1 cellular context compared by ENCODE assay signal in genomic region chr11:3345736-3346135, GRCh38.
TF ChIP-seq lines count a peak whose summit lies in the region.

No MANE protein-coding gene starts in this region.

TF ChIP-seq in K562, 482 proteins besides CTCF, POLR2A, EP300 and RAD21 (continues in another document):
- TF ChIP-seq ZNF398 (CRISPR knock-in tag; IDR thresholded peaks at IDR 0.05) (no peak), FOSL1 (tag; conservative IDR thresholded peaks at IDR 0.05) (peak; percentile 96), PREB (CRISPR knock-in tag; IDR thresholded peaks at IDR 0.05) (no peak), NFATC3 (IDR thresholded peaks at IDR 0.05) (peak; percentile 86; the same call in 1 of the 2 replicates), CBFA2T3 (IDR thresholded peaks at IDR 0.05) (peak; percentile 26; the same call in 1 of the 2 replicates), CTCFL (IDR thresholded peaks at IDR 0.05; ENCODE audit: borderline replicate concordance, insufficient read depth, low read depth, low read length, poor library complexity, severe bottlenecking) (no peak), CHD1 (IDR thresholded peaks at IDR 0.05; ENCODE audit: low read length) (no peak), YY1 (IDR thresholded peaks at IDR 0.05; ENCODE audit: borderline replicate concordance in 1 of 3, control insufficient read depth in 1 of 3, extremely low read depth in 1 of 3, insufficient read depth in 3 of 3, insufficient read length in 1 of 3, insufficient replicate concordance in 2 of 3, low read depth in 1 of 3, low read length in 2 of 3) (no peak), CHD4 (IDR thresholded peaks at IDR 0.05; ENCODE audit: insufficient read depth, insufficient replicate concordance, low read depth, low read length, poor library complexity, severe bottlenecking) (no peak), NFE2 (IDR thresholded peaks at IDR 0.05; ENCODE audit: low read depth) (peak; percentile 57; the same call in 1 of the 2 replicates), RBFOX2 (IDR thresholded peaks at IDR 0.05; ENCODE audit: low read depth, low read length) (peak; percentile 46; the same call in 1 of the 2 replicates), ZNF76 (CRISPR knock-in tag; IDR thresholded peaks at IDR 0.05; ENCODE audit: borderline replicate concordance) (no peak), SPI1 (IDR thresholded peaks at IDR 0.05; ENCODE audit: borderline replicate concordance, low read depth, low read length) (no peak), ARID3A (IDR thresholded peaks at IDR 0.05; ENCODE audit: borderline replicate concordance, low read depth, low read length) (no peak), SRSF1 (IDR thresholded peaks at IDR 0.05; ENCODE audit: low read depth, low read length) (no peak), NRF1 (conservative IDR thresholded peaks at IDR 0.05 in 1 of 2, IDR thresholded peaks at IDR 0.05 in 1 of 2) (0 out of 4 replicates have a peak, but pooled peaks of 1 of the 2 experiments have one; percentile 12), POLR2G (IDR thresholded peaks at IDR 0.05; ENCODE audit: low read depth, low read length) (0 out of 2 replicates have a peak, but pooled peaks have one; percentile 19), C11orf30 (IDR thresholded peaks at IDR 0.05; ENCODE audit: low read depth) (peak; percentile 37), FOXK2 (conservative IDR thresholded peaks at IDR 0.05 in 1 of 2, IDR thresholded peaks at IDR 0.05 in 1 of 2; ENCODE audit: low read depth in 2 of 2) (peak; percentile 19 to 50; a peak in 1 of 4 replicates), PYGO2 (tag; IDR thresholded peaks at IDR 0.05) (no peak), PTRF (tag; IDR thresholded peaks at IDR 0.05) (no peak), POLR2B (IDR thresholded peaks at IDR 0.05; ENCODE audit: low read depth, partially characterized antibody) (no peak), ZNF589 (CRISPR knock-in tag; IDR thresholded peaks at IDR 0.05; ENCODE audit: low read depth) (peak; percentile 54; the same call in 1 of the 2 replicates), ZFP91 (CRISPR knock-in tag; IDR thresholded peaks at IDR 0.05) (no peak), SMARCC2 (IDR thresholded peaks at IDR 0.05; ENCODE audit: low read depth) (0 out of 2 replicates have a peak, but pooled peaks have one; percentile 13), ELF4 (CRISPR knock-in tag; IDR thresholded peaks at IDR 0.05) (no peak), ZKSCAN8 (CRISPR knock-in tag; IDR thresholded peaks at IDR 0.05) (no peak), MAFG (tag; conservative IDR thresholded peaks at IDR 0.05) (0 out of 2 replicates have a peak, but pooled peaks have one; percentile 6), ZNF212 (CRISPR knock-in tag; IDR thresholded peaks at IDR 0.05) (no peak), KDM1A (IDR thresholded peaks at IDR 0.05) (peak in 1 of 2 experiments; percentile 28; a peak in 2 of 4 replicates), SP2 (IDR thresholded peaks at IDR 0.05; ENCODE audit: extremely low read depth, low read depth, low read length, poor library complexity, severe bottlenecking) (no peak), TEAD2 (tag; IDR thresholded peaks at IDR 0.05) (no peak), ZNF277 (CRISPR knock-in tag; IDR thresholded peaks at IDR 0.05; ENCODE audit: borderline replicate concordance) (no peak), SAFB2 (IDR thresholded peaks at IDR 0.05; ENCODE audit: borderline replicate concordance, low read depth, low read length, severe bottlenecking) (no peak), POU5F1 (IDR thresholded peaks at IDR 0.05; ENCODE audit: borderline replicate concordance, low read depth, low read length, partially characterized antibody) (no peak), MNT (conservative IDR thresholded peaks at IDR 0.05) (0 out of 4 replicates have a peak, but pooled peaks of 1 of the 2 experiments have one; percentile 26), NKRF (IDR thresholded peaks at IDR 0.05; ENCODE audit: borderline replicate concordance) (no peak), HNRNPLL (IDR thresholded peaks at IDR 0.05; ENCODE audit: low read depth, low read length, poor library complexity, severe bottlenecking) (no peak), ZNF561 (CRISPR knock-in tag; conservative IDR thresholded peaks at IDR 0.05) (no peak), TAF9B (IDR thresholded peaks at IDR 0.05; ENCODE audit: partially characterized antibody) (no peak), EHMT2 (IDR thresholded peaks at IDR 0.05) (peak; percentile 39), SMAD1 (IDR thresholded peaks at IDR 0.05; ENCODE audit: low read depth, low read length, partially characterized antibody) (no peak), RBM15 (IDR thresholded peaks at IDR 0.05; ENCODE audit: insufficient read depth, low read length) (no peak), ZNF354B (CRISPR knock-in tag; IDR thresholded peaks at IDR 0.05) (no peak), ZC3H8 (IDR thresholded peaks at IDR 0.05) (no peak), CREB5 (CRISPR knock-in tag; IDR thresholded peaks at IDR 0.05) (no peak), ZNF165 (CRISPR knock-in tag; IDR thresholded peaks at IDR 0.05; ENCODE audit: borderline replicate concordance) (no peak), HMGXB4 (CRISPR knock-in tag; IDR thresholded peaks at IDR 0.05) (no peak), ZC3H11A (IDR thresholded peaks at IDR 0.05; ENCODE audit: low read depth, low read length) (no peak), NCOR1 (IDR thresholded peaks at IDR 0.05) (no peak; the same call in 1 of the 2 replicates)
